In the genomic region with DNA sequence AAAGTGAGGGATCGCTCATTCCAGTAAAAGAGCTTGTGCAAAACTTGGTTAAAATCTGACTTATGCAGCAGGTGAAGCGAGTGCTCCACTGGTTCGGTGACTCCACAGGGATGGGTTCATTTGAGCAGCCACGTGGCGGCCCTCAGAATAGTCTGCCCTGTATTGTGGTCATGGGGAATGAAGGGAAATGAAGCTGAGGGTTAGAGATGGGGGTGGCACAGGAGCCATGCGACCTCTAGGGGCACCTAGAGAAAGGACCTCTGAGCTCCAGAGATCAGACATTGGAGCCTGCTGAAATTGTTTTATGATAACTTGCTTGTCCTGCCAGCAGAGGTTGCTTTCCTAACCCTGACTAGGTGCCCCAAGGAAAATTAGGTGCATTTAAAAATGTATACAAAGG, we compare ENCODE assay signal across 1 cellular context.
A peak's percentile ranks its signal among the peaks of the same experiment; 100 is the strongest.
TF ChIP-seq lines count a peak whose summit lies in the region.

No MANE protein-coding gene starts in this region.

TF ChIP-seq in WTC11, 78 proteins besides CTCF, POLR2A, EP300 and RAD21 (continued from another document):
- TF ChIP-seq, protein P1, sequence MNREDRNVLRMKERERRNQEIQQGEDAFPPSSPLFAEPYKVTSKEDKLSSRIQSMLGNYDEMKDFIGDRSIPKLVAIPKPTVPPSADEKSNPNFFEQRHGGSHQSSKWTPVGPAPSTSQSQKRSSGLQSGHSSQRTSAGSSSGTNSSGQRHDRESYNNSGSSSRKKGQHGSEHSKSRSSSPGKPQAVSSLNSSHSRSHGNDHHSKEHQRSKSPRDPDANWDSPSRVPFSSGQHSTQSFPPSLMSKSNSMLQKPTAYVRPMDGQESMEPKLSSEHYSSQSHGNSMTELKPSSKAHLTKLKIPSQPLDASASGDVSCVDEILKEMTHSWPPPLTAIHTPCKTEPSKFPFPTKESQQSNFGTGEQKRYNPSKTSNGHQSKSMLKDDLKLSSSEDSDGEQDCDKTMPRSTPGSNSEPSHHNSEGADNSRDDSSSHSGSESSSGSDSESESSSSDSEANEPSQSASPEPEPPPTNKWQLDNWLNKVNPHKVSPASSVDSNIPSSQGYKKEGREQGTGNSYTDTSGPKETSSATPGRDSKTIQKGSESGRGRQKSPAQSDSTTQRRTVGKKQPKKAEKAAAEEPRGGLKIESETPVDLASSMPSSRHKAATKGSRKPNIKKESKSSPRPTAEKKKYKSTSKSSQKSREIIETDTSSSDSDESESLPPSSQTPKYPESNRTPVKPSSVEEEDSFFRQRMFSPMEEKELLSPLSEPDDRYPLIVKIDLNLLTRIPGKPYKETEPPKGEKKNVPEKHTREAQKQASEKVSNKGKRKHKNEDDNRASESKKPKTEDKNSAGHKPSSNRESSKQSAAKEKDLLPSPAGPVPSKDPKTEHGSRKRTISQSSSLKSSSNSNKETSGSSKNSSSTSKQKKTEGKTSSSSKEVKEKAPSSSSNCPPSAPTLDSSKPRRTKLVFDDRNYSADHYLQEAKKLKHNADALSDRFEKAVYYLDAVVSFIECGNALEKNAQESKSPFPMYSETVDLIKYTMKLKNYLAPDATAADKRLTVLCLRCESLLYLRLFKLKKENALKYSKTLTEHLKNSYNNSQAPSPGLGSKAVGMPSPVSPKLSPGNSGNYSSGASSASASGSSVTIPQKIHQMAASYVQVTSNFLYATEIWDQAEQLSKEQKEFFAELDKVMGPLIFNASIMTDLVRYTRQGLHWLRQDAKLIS (CRISPR knock-in tag; IDR thresholded peaks at IDR 0.05; ENCODE audit: borderline replicate concordance) = no peak
- TF ChIP-seq, protein P2, sequence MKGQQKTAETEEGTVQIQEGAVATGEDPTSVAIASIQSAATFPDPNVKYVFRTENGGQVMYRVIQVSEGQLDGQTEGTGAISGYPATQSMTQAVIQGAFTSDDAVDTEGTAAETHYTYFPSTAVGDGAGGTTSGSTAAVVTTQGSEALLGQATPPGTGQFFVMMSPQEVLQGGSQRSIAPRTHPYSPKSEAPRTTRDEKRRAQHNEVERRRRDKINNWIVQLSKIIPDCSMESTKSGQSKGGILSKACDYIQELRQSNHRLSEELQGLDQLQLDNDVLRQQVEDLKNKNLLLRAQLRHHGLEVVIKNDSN (CRISPR knock-in tag; IDR thresholded peaks at IDR 0.05) = peak; percentile 57; the same call in 1 of the 2 replicates
- TF ChIP-seq TEAD1 (CRISPR knock-in tag; IDR thresholded peaks at IDR 0.05) (no peak), ZNF671 (CRISPR knock-in tag; IDR thresholded peaks at IDR 0.05) (no peak)
- TF ChIP-seq, protein P3, sequence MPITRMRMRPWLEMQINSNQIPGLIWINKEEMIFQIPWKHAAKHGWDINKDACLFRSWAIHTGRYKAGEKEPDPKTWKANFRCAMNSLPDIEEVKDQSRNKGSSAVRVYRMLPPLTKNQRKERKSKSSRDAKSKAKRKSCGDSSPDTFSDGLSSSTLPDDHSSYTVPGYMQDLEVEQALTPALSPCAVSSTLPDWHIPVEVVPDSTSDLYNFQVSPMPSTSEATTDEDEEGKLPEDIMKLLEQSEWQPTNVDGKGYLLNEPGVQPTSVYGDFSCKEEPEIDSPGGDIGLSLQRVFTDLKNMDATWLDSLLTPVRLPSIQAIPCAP (CRISPR knock-in tag; IDR thresholded peaks at IDR 0.05) = no peak
